28 cellular contexts compared by ENCODE assay signal in the genomic region with DNA sequence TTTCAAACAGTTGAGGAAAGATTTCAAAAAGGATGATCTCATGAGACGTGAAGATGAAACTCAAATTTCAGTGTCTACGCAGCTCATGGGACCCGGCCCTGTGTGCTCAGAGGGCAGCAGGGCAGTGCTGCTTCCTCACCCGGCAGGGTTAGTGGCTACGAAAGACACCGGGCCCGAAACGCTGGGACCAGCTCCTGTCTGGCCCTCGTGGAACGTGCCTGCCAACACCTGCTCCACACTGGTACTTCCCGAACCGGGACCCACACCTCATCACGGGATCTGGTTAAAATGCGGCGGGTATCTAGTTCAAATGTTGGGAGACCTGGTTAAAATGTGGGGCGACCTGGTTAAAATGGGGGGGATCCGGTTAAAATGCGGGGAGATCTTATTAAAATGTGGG.
"Had no signal": no experiment of that assay in that cellular context is flagged by ENCODE, and none has a peak within 500 bp of the region (broad histone marks: within the 10 kb centered on the region; RNA-seq: fewer than 3 reads in every experiment).

No MANE protein-coding gene starts in this region.

- H3K27ac ChIP-seq: esophagus muscularis mucosa, left ventricle myocardium inferior, pancreas, psoas muscle, testis, transverse colon, WERI-Rb-1 had no signal

- H3K27ac Mint-ChIP-seq: activated CD4-positive, alpha-beta T cell treated with anti-CD3 and anti-CD28 coated beads, Interleukin-2, amount 10 ng/mL, durations not matched to agents 7 days and 5 days; activated CD8-positive, alpha-beta memory T cell treated with anti-CD3 and anti-CD28 coated beads, Interleukin-2, amount 10 ng/mL, durations not matched to agents 7 days and 5 days; activated CD8-positive, alpha-beta T cell treated with anti-CD3 and anti-CD28 coated beads, Interleukin-2, amount 10 ng/mL, durations not matched to agents 7 days and 5 days; activated naive CD4-positive, alpha-beta T cell treated with anti-CD3 and anti-CD28 coated beads for 36 hours; activated T-helper 1 cell treated with anti-CD3 and anti-CD28 coated beads, Interleukin-12 subunit alpha, Interleukin-12 subunit beta, Interleukin-2, Interleukin-4 antibody, amounts not matched to agents 30 ng/mL and 10 ng/mL and 1 ng/mL, durations not matched to agents 14 hours and 24 hours and 36 hours had no signal

- ATAC-seq: activated CD8-positive, alpha-beta memory T cell treated with anti-CD3 and anti-CD28 coated beads, Interleukin-2, amount 10 ng/mL, durations not matched to agents 7 days and 5 days; activated CD8-positive, alpha-beta T cell treated with anti-CD3 and anti-CD28 coated beads, Interleukin-2, amount 10 ng/mL, durations not matched to agents 7 days and 5 days; pancreas; psoas muscle had no signal

- H3K27me3 Mint-ChIP-seq: activated CD4-positive, alpha-beta T cell treated with anti-CD3 and anti-CD28 coated beads, Interleukin-2, amount 10 ng/mL, durations not matched to agents 7 days and 5 days; activated CD8-positive, alpha-beta memory T cell treated with anti-CD3 and anti-CD28 coated beads, Interleukin-2, amount 10 ng/mL, durations not matched to agents 7 days and 5 days had no signal

- H3K4me3 Mint-ChIP-seq: activated CD4-positive, alpha-beta T cell treated with anti-CD3 and anti-CD28 coated beads, Interleukin-2, amount 10 ng/mL, durations not matched to agents 7 days and 5 days; activated CD8-positive, alpha-beta memory T cell treated with anti-CD3 and anti-CD28 coated beads, Interleukin-2, amount 10 ng/mL, durations not matched to agents 7 days and 5 days; activated CD8-positive, alpha-beta T cell treated with anti-CD3 and anti-CD28 coated beads, Interleukin-2, amount 10 ng/mL, durations not matched to agents 7 days and 5 days; activated naive CD4-positive, alpha-beta T cell treated with anti-CD3 and anti-CD28 coated beads for 36 hours; activated T-helper 1 cell treated with anti-CD3 and anti-CD28 coated beads, Interleukin-12 subunit alpha, Interleukin-12 subunit beta, Interleukin-2, Interleukin-4 antibody, amounts not matched to agents 30 ng/mL and 10 ng/mL and 1 ng/mL, durations not matched to agents 14 hours and 24 hours and 36 hours; T-helper 1 cell treated with Interleukin-12 subunit alpha and Interleukin-12 subunit beta and Interleukin-4 antibody, amounts not matched to agents 30 μg/mL and 1 μg/mL, for 36 hours had no signal

- H3K27me3 ChIP-seq: esophagus muscularis mucosa, pancreas, testis, transverse colon had no signal

- DNase-seq: activated CD4-positive, alpha-beta T cell treated with anti-CD3 and anti-CD28 coated beads, Interleukin-2, amount 10 ng/mL, durations not matched to agents 7 days and 5 days; activated CD4-positive, CD25-positive, alpha-beta regulatory T cell treated with anti-CD3 and anti-CD28 coated beads, Interleukin-2, amount 50 U/mL, for 72 hours; activated CD8-positive, alpha-beta memory T cell treated with anti-CD3 and anti-CD28 coated beads, Interleukin-2, amount 10 ng/mL, durations not matched to agents 7 days and 5 days; activated CD8-positive, alpha-beta T cell treated with anti-CD3 and anti-CD28 coated beads, Interleukin-2, amount 10 ng/mL, durations not matched to agents 7 days and 5 days; activated effector memory CD4-positive, alpha-beta T cell treated with anti-CD3 and anti-CD28 coated beads, Interleukin-2, amount 50 U/mL, for 16 hours; activated naive CD4-positive, alpha-beta T cell treated with anti-CD3 and anti-CD28 coated beads for 36 hours; activated T-cell treated with anti-CD3 and anti-CD28 coated beads for 4 hours; amniotic stem cell; caudate nucleus; cortex of kidney; foreskin melanocyte; left ventricle myocardium inferior; nucleus accumbens; SK-N-SH; stimulated activated CD4-positive, alpha-beta T cell treated with anti-CD3 and anti-CD28 coated beads, Interleukin-1b, Interleukin-23, amount 100 ng/mL, for 48 hours; stimulated activated CD4-positive, alpha-beta T cell treated with anti-CD3 and anti-CD28 coated beads, Interleukin-4, amount 100 ng/mL, for 4 hours; stimulated activated CD8-positive, alpha-beta memory T cell treated with anti-CD3 and anti-CD28 coated beads, Interleukin-4, amount 100 ng/mL, for 48 hours; stimulated activated naive CD4-positive, alpha-beta T cell; SW 1271; T-helper 9 cell; testis; transverse colon; WERI-Rb-1 had no signal

- H3K9me3 Mint-ChIP-seq: activated CD4-positive, alpha-beta T cell treated with anti-CD3 and anti-CD28 coated beads, Interleukin-2, amount 10 ng/mL, durations not matched to agents 7 days and 5 days; activated naive CD4-positive, alpha-beta T cell treated with anti-CD3 and anti-CD28 coated beads for 36 hours; activated T-helper 1 cell treated with anti-CD3 and anti-CD28 coated beads, Interleukin-12 subunit alpha, Interleukin-12 subunit beta, Interleukin-2, Interleukin-4 antibody, amounts not matched to agents 30 ng/mL and 10 ng/mL and 1 ng/mL, durations not matched to agents 14 hours and 24 hours and 36 hours; T-helper 1 cell treated with Interleukin-12 subunit alpha and Interleukin-12 subunit beta and Interleukin-4 antibody, amounts not matched to agents 30 μg/mL and 1 μg/mL, for 36 hours had no signal

- H3K4me1 ChIP-seq: pancreas, psoas muscle, testis, transverse colon had no signal
